Comparison of ENCODE assay signal across 2 cellular contexts in genomic region chr1:76080552-76081093, GRCh38.
TF ChIP-seq lines count a peak whose summit lies in the region.

No MANE protein-coding gene starts in this region.

TF ChIP-seq in HEK293, 187 proteins besides CTCF, POLR2A, EP300 and RAD21 (continued from another document):
- no peak for TF ChIP-seq ZNF677 (tag by site-specific recombination; IDR thresholded peaks at IDR 0.05)

TF ChIP-seq in GM12878, 131 proteins besides CTCF, POLR2A, EP300 and RAD21:
- TF ChIP-seq JUNB (IDR thresholded peaks at IDR 0.05) (0 out of 2 replicates have a peak, but pooled peaks have one; percentile 13), STAT1 (conservative IDR thresholded peaks at IDR 0.05) (no peak)
